Comparison of ENCODE assay signal across 11 cellular contexts in genomic region chr5:54719384-54720306, GRCh38.
DNase-seq lines count a peak whose midpoint lies in the region; ATAC-seq, FAIRE-seq and TF ChIP-seq lines count a peak whose summit lies in the region.
"Had no signal": no experiment of that assay in that cellular context is flagged by ENCODE, and none has a peak within 500 bp of the region (broad histone marks: within the 10 kb centered on the region; RNA-seq: fewer than 3 reads in every experiment).

No MANE protein-coding gene starts in this region.

- H3K27ac ChIP-seq in stomach = no peak overlapping the region
- H3K27ac ChIP-seq: A549 had no signal

- no peaks in the 10 kb centered on the region for H3K27me3 ChIP-seq in stomach

- H3K4me3 Mint-ChIP-seq in activated T-helper 17 cell treated with anti-CD3 and anti-CD28 coated beads, Interleukin-2, amount 50 U/mL, for 72 hours = no peak overlapping the region
- H3K4me3 Mint-ChIP-seq: activated T-cell treated with anti-CD3 and anti-CD28 coated beads, Interleukin-2, amount 50 U/mL, for 4 hours had no signal

- FAIRE-seq in D721Med (lab: Jason Lieb, UNC) = no peak
- FAIRE-seq: A549 had no signal

- H3K4me1 Mint-ChIP-seq in activated T-helper 17 cell treated with anti-CD3 and anti-CD28 coated beads, Interleukin-2, amount 50 U/mL, for 72 hours = peaks cover 13% of the 10 kb centered on the region

- WGBS in stomach, 5 donors = 39 to 68% (median 55%) methylated on average over 7 of the region's 7 CpGs

- peak; percentile 59 for ATAC-seq in activated T-helper 17 cell treated with anti-CD3 and anti-CD28 coated beads, Interleukin-2, amount 50 U/mL, for 72 hours (replicated peaks)

- TF ChIP-seq POLR2A in stomach (IDR thresholded peaks at IDR 0.05) = no peak

- H3K27me3 Mint-ChIP-seq in activated T-helper 17 cell treated with anti-CD3 and anti-CD28 coated beads, Interleukin-2, amount 50 U/mL, for 72 hours = peaks cover 5% of the 10 kb centered on the region

- no peak overlapping the region for H3K4me3 ChIP-seq in stomach
- H3K4me3 ChIP-seq: A549 had no signal

- peak; percentile 33 for DNase-seq in activated CD4-positive, alpha-beta T cell treated with anti-CD3 and anti-CD28 coated beads for 48 hours
- DNase-seq in activated CD4-positive, alpha-beta T cell treated with anti-CD3 and anti-CD28 coated beads for 1 hour = no peak
- peak; percentile 77 for DNase-seq in cardiac septum (ENCODE audit: low spot score)
- DNase-seq in stomach = peak; percentile 53
- no peak for DNase-seq in D721Med (ENCODE audit: insufficient read length, low spot score)
- no peak for DNase-seq in posterior vena cava (ENCODE audit: low spot score)
- DNase-seq in SHP77 treated with DMSO at 0.1 percent for 48 hours (lab: John Stamatoyannopoulos, UW) = no peak
- DNase-seq: activated T-cell treated with anti-CD3 and anti-CD28 coated beads, Interleukin-2, amount 50 U/mL, for 4 hours; NCI-H774 had no signal

- H3K36me3 ChIP-seq in stomach = no peaks in the 10 kb centered on the region

- intact Hi-C loops in cardiac septum (cut with DNase I) = loop anchor here (1.0 to 5.0 kb wide), 5 partner anchors 17 to 197 kb away; no protein-coding TSS in a partner anchor
- intact Hi-C loops in stomach (cut with DNase I; ENCODE audit: low total_unique reads) = no loop called here
- intact Hi-C loops in posterior vena cava (cut with DNase I) = no loop called here

- H3K27ac Mint-ChIP-seq in activated T-helper 17 cell treated with anti-CD3 and anti-CD28 coated beads, Interleukin-2, amount 50 U/mL, for 72 hours = peak overlapping the region; percentile 25

- H3K36me3 Mint-ChIP-seq in activated T-helper 17 cell treated with anti-CD3 and anti-CD28 coated beads, Interleukin-2, amount 50 U/mL, for 72 hours (ENCODE audit: low read depth) = no peaks in the 10 kb centered on the region

- H3K9me3 Mint-ChIP-seq in activated T-helper 17 cell treated with anti-CD3 and anti-CD28 coated beads, Interleukin-2, amount 50 U/mL, for 72 hours = peaks cover 11% of the 10 kb centered on the region

- no peak for TF ChIP-seq CTCF in stomach (IDR thresholded peaks at IDR 0.05)
- TF ChIP-seq CTCF in D721Med (IDR thresholded peaks at IDR 0.05; ENCODE audit: insufficient read depth, missing control alignments) = no peak

- peaks cover 0 to 7% (median 3%) of the 10 kb centered on the region in 4 donors for H3K4me1 ChIP-seq in stomach
- H3K4me1 ChIP-seq: A549 had no signal

- TF ChIP-seq EP300 in stomach (IDR thresholded peaks at IDR 0.05) = no peak

- no peaks in the 10 kb centered on the region for H3K9me3 ChIP-seq in stomach

Comparison
In these comparisons a context has a peak if more than half of its experiments do, and no peak if none do; other contexts are left out.
1. DNase-seq: peak in activated CD4-positive, alpha-beta T cell treated with anti-CD3 and anti-CD28 coated beads for 48 hours (single experiment), cardiac septum (single experiment) and stomach (single experiment); none in activated CD4-positive, alpha-beta T cell treated with anti-CD3 and anti-CD28 coated beads for 1 hour (single experiment), D721Med (single experiment), posterior vena cava (single experiment) and SHP77 treated with DMSO at 0.1 percent for 48 hours (single experiment).